ENCODE assay signal across 12 cellular contexts in the genomic region with DNA sequence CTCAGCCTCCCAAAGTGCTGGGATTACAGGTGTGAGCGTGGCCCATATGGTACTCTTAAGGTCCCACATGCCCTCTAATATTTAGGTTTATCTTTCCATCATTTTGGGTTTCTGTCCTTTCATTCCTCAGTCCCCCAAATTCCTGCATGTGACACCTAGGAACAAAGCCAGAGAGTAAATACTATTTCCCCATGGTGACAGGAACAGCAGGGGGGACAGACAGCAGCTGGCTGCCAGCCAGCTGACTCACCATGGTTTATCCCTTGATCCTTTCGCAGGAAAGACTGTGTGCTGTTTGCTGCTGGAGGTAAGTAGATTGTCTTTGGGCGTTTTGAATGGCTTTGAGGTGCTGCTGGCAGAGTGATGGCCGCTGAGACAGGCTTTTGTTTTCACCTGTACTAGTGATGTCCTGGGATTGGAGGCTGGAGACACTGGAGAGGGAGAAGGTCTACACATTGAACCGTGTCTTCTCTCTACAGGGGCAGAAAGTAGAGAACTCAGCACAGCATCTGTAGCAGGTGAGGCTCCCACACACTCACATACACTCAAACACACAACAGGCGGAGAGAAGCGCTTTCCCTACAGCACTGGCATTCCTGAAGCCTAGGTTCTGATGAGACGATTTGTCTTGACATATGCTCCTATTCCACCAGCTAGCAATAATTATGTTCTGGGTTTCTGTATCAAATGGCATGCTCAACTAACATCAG.
A peak's percentile ranks its signal among the peaks of the same experiment; 100 is the strongest.
DNase-seq lines count a peak whose midpoint lies in the region; ATAC-seq and TF ChIP-seq lines count a peak whose summit lies in the region.
"Had no signal": no experiment of that assay in that cellular context is flagged by ENCODE, and none has a peak within 500 bp of the region (broad histone marks: within the 10 kb centered on the region; RNA-seq: fewer than 3 reads in every experiment).

No MANE protein-coding gene starts in this region.

- H3K27me3 ChIP-seq in tibial artery, result no peaks in the 10 kb centered on the region
- H3K27me3 ChIP-seq: BLaER1, suprapubic skin had no signal

- in situ Hi-C loops in ACHN (cut with HindIII; ENCODE audit: low pct_ligation_motif_present, low pct_unique_long_range_greater_than_20kb, low sequenced_read_pairs), result no loop called here

- peaks cover 0 to 34% (median 26%) of the 10 kb centered on the region in 3 donors for H3K36me3 ChIP-seq in tibial artery

- TF ChIP-seq CTCF in tibial artery (IDR thresholded peaks at IDR 0.05), result no peak

- CTCF ChIA-PET in HEK293T (lab: Yijun Ruan, JAX), result interaction anchor here (2.2 kb wide), 1 partner anchor 8 kb away, joined by 9 read pairs; no protein-coding TSS in a partner anchor

- DNase-seq in ACHN (peak; percentile 83), HEK293T (ENCODE audit: extremely low spot score) (peak; percentile 42), NCI-H345 treated with DMSO at 0.1 percent for 48 hours (lab: John Stamatoyannopoulos, UW; ENCODE audit: unreplicated experiment) (peak; percentile 91), dermis microvascular lymphatic vessel endothelial cell (ENCODE audit: low read depth in 2 of 2) (peak; percentile 76 to 83), tibial artery (no peak)
- DNase-seq: activated naive CD8-positive, alpha-beta T cell treated with anti-CD3 and anti-CD28 coated beads, Interleukin-2, amount 50 U/mL, for 24 hours; hypothalamus had no signal

- no peaks in the 10 kb centered on the region for H3K4me1 ChIP-seq in tibial artery
- H3K4me1 ChIP-seq: BLaER1, suprapubic skin had no signal

- no peaks in the 10 kb centered on the region for H3K9me3 ChIP-seq in tibial artery
- H3K9me3 ChIP-seq: BLaER1, suprapubic skin had no signal

- POLR2A ChIA-PET in HEK293T (lab: Yijun Ruan, JAX), result no interaction called here

- intact Hi-C loops in tibial artery (cut with DNase I; ENCODE audit: low total_unique reads), result no loop called here

- no peak overlapping the region for H3K4me3 ChIP-seq in tibial artery
- H3K4me3 ChIP-seq: BLaER1, suprapubic skin had no signal

- ATAC-seq in GM21619 (IDR thresholded peaks at IDR 0.05; ENCODE audit: unreplicated experiment), result no peak
- no peak for ATAC-seq in GM19467 (IDR thresholded peaks at IDR 0.05; ENCODE audit: unreplicated experiment)
- ATAC-seq in GM18517 (IDR thresholded peaks at IDR 0.05; ENCODE audit: unreplicated experiment), result no peak
- ATAC-seq: activated naive CD8-positive, alpha-beta T cell treated with anti-CD3 and anti-CD28 coated beads, Interleukin-2, amount 50 U/mL, for 24 hours had no signal

- H3K27ac ChIP-seq in tibial artery, result no peak overlapping the region
- H3K27ac ChIP-seq: BLaER1, suprapubic skin had no signal

TF ChIP-seq in HEK293T, 16 proteins besides CTCF, POLR2A, EP300 and RAD21:
- TF ChIP-seq, protein P1, sequence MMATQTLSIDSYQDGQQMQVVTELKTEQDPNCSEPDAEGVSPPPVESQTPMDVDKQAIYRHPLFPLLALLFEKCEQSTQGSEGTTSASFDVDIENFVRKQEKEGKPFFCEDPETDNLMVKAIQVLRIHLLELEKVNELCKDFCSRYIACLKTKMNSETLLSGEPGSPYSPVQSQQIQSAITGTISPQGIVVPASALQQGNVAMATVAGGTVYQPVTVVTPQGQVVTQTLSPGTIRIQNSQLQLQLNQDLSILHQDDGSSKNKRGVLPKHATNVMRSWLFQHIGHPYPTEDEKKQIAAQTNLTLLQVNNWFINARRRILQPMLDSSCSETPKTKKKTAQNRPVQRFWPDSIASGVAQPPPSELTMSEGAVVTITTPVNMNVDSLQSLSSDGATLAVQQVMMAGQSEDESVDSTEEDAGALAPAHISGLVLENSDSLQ (IDR thresholded peaks at IDR 0.05), result no peak
- TF ChIP-seq L3MBTL2 (conservative IDR thresholded peaks at IDR 0.05), result no peak
- TF ChIP-seq HDGF (IDR thresholded peaks at IDR 0.05; ENCODE audit: borderline replicate concordance), result no peak
- no peak for TF ChIP-seq SUZ12 (IDR thresholded peaks at IDR 0.05)
- no peak for TF ChIP-seq LEF1 (IDR thresholded peaks at IDR 0.05; ENCODE audit: borderline replicate concordance)
- TF ChIP-seq SP1 (IDR thresholded peaks at IDR 0.05), result no peak
- no peak for TF ChIP-seq BHLHE40 (IDR thresholded peaks at IDR 0.05; ENCODE audit: borderline replicate concordance)
- TF ChIP-seq CTBP1 (IDR thresholded peaks at IDR 0.05; ENCODE audit: borderline replicate concordance), result no peak
- TF ChIP-seq ARNT (IDR thresholded peaks at IDR 0.05), result no peak
TF ChIP-seq in HEK293T: peak in this region for 0.

Comparison
In these comparisons a context has a peak if more than half of its experiments do, and no peak if none do; other contexts are left out.
1. DNase-seq: peak in ACHN (single experiment), HEK293T (single experiment), NCI-H345 treated with DMSO at 0.1 percent for 48 hours (single experiment) and dermis microvascular lymphatic vessel endothelial cell (2 of 2); none in tibial artery (0 of 2).